Comparison of ENCODE assay signal across 10 cellular contexts in the genomic region with DNA sequence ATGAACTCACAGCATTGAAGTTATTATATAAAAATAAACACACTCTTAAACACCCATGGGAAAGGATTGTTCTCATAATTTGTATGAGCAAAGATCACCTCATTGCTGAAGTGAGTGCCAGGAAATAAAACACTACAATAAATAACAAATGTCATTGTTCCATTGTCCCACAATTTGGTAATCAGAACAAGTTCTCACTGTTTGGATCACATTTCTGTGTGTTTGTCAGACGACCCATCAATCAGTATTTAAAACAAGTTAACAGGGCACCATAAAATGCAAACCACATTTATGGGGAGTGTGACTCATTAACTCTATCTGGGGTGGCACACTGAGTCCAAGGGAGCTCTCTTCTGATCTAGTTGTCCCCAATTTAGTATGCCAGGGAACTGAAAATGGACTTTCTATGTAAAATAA.
DNase-seq lines count a peak whose midpoint lies in the region; ATAC-seq and TF ChIP-seq lines count a peak whose summit lies in the region.
"Had no signal": no experiment of that assay in that cellular context is flagged by ENCODE, and none has a peak within 500 bp of the region (broad histone marks: within the 10 kb centered on the region; RNA-seq: fewer than 3 reads in every experiment).

No MANE protein-coding gene starts in this region.

- H3K4me1 Mint-ChIP-seq in activated T-helper 17 cell treated with anti-CD3 and anti-CD28 coated beads, Interleukin-2, amount 50 U/mL, for 72 hours, result peaks cover 17% of the 10 kb centered on the region

- no peaks in the 10 kb centered on the region for H3K36me3 Mint-ChIP-seq in activated T-helper 17 cell treated with anti-CD3 and anti-CD28 coated beads, Interleukin-2, amount 50 U/mL, for 72 hours (ENCODE audit: low read depth)

- no peak overlapping the region for H3K4me3 Mint-ChIP-seq in activated T-helper 17 cell treated with anti-CD3 and anti-CD28 coated beads, Interleukin-2, amount 50 U/mL, for 72 hours
- H3K4me3 Mint-ChIP-seq: T-helper 17 cell had no signal

- no peak overlapping the region for H3K27ac ChIP-seq in caudate nucleus (ENCODE audit: low read depth, low read length)

- TF ChIP-seq CTCF in GM20000 (IDR thresholded peaks at IDR 0.05; ENCODE audit: extremely low read depth, missing control alignments), result no peak

- DNase-seq in EL (peak; percentile 25), LoVo (ENCODE audit: low spot score) (peak; percentile 60), medulla oblongata (ENCODE audit: extremely low spot score) (peak; percentile 21), NAMALWA (ENCODE audit: low spot score) (no peak), GM20000 (ENCODE audit: low spot score) (no peak), caudate nucleus (lab: John Stamatoyannopoulos, UW) (no peak)
- DNase-seq: small intestine, T-helper 17 cell had no signal

- peak; percentile 66 for ATAC-seq in activated T-helper 17 cell treated with anti-CD3 and anti-CD28 coated beads, Interleukin-2, amount 50 U/mL, for 72 hours (replicated peaks)
- ATAC-seq in GM19455 (IDR thresholded peaks at IDR 0.05; ENCODE audit: unreplicated experiment), result no peak
- ATAC-seq: T-helper 17 cell had no signal

- no peaks in the 10 kb centered on the region for H3K9me3 Mint-ChIP-seq in activated T-helper 17 cell treated with anti-CD3 and anti-CD28 coated beads, Interleukin-2, amount 50 U/mL, for 72 hours

- H3K27ac Mint-ChIP-seq in activated T-helper 17 cell treated with anti-CD3 and anti-CD28 coated beads, Interleukin-2, amount 50 U/mL, for 72 hours, result peak overlapping the region; percentile 15
- H3K27ac Mint-ChIP-seq: T-helper 17 cell had no signal

- H3K27me3 Mint-ChIP-seq in activated T-helper 17 cell treated with anti-CD3 and anti-CD28 coated beads, Interleukin-2, amount 50 U/mL, for 72 hours, result no peaks in the 10 kb centered on the region
- H3K27me3 Mint-ChIP-seq: T-helper 17 cell had no signal

Comparison
In these comparisons a context has a peak if more than half of its experiments do, and no peak if none do; other contexts are left out.
1. DNase-seq: peak in EL (single experiment), LoVo (single experiment) and medulla oblongata (single experiment); none in NAMALWA (single experiment), GM20000 (single experiment) and caudate nucleus (0 of 61).